In genomic region chr2:71535526-71535925, GRCh38 we compare ENCODE assay signal across 27 cellular contexts.
"Had no signal": no experiment of that assay in that cellular context is flagged by ENCODE, and none has a peak within 500 bp of the region (broad histone marks: within the 10 kb centered on the region; RNA-seq: fewer than 3 reads in every experiment).

No MANE protein-coding gene starts in this region.

- H3K27me3 ChIP-seq: adrenal gland, SJSA1 had no signal

- DNase-seq: activated CD4-positive, alpha-beta T cell treated with anti-CD3 and anti-CD28 coated beads for 4 hours; activated CD8-positive, alpha-beta memory T cell treated with anti-CD3 and anti-CD28 coated beads, Interleukin-2, amount 50 U/mL, for 4 hours; activated CD8-positive, alpha-beta T cell treated with anti-CD3 and anti-CD28 coated beads for 36 hours; activated gamma-delta T cell treated with Interleukin-2 at 50 U/mL for 16 hours; activated naive CD4-positive, alpha-beta T cell treated with anti-CD3 and anti-CD28 coated beads, Interleukin-2, amount 10 ng/mL, durations not matched to agents 7 days and 5 days; activated naive CD8-positive, alpha-beta T cell treated with anti-CD3 and anti-CD28 coated beads, Interleukin-2, amount 10 ng/mL, durations not matched to agents 7 days and 5 days; activated T-cell treated with anti-CD3 and anti-CD28 coated beads, Interleukin-2, amount 50 U/mL, for 72 hours; adrenal gland; anterior cingulate cortex; KBM-7; MV-4-11; NCI-H1092 treated with DMSO at 0.1 percent for 48 hours; NCI-H1417 treated with DMSO at 0.1 percent for 48 hours; NCI-H1694; NCI-H2029 treated with DMSO at 0.1 percent for 48 hours; NCI-H510A treated with DMSO at 0.1 percent for 48 hours; NK-92 treated with Interleukin-12 subunit alpha and Interleukin-12 subunit beta, amount 100 ng/mL, for 24 hours; PC-3; SHP77; SW 1271 had no signal

- H3K36me3 Mint-ChIP-seq: activated naive CD4-positive, alpha-beta T cell treated with anti-CD3 and anti-CD28 coated beads, Interleukin-2, amount 10 ng/mL, durations not matched to agents 7 days and 5 days; activated naive CD8-positive, alpha-beta T cell treated with anti-CD3 and anti-CD28 coated beads, Interleukin-2, amount 10 ng/mL, durations not matched to agents 7 days and 5 days had no signal

- H3K27ac ChIP-seq: adrenal gland, breast epithelium, SJSA1 had no signal

- H3K4me3 Mint-ChIP-seq: activated CD8-positive, alpha-beta T cell treated with anti-CD3 and anti-CD28 coated beads for 36 hours; activated naive CD4-positive, alpha-beta T cell treated with anti-CD3 and anti-CD28 coated beads, Interleukin-2, amount 10 ng/mL, durations not matched to agents 7 days and 5 days; activated naive CD8-positive, alpha-beta T cell treated with anti-CD3 and anti-CD28 coated beads, Interleukin-2, amount 10 ng/mL, durations not matched to agents 7 days and 5 days; activated T-cell treated with anti-CD3 and anti-CD28 coated beads, Interleukin-2, amount 50 U/mL, for 72 hours; T-helper 1 cell treated with Interleukin-12 subunit alpha and Interleukin-12 subunit beta and Interleukin-4 antibody, amounts not matched to agents 30 μg/mL and 1 μg/mL, for 36 hours had no signal

- H3K9me3 ChIP-seq: adrenal gland, breast epithelium, SJSA1 had no signal

- H3K4me3 ChIP-seq: adrenal gland, breast epithelium, SJSA1 had no signal

- H3K4me1 ChIP-seq: adrenal gland, breast epithelium had no signal

- FAIRE-seq: RCC 7860 had no signal

- H3K27ac Mint-ChIP-seq: activated CD8-positive, alpha-beta T cell treated with anti-CD3 and anti-CD28 coated beads for 36 hours; activated naive CD4-positive, alpha-beta T cell treated with anti-CD3 and anti-CD28 coated beads, Interleukin-2, amount 10 ng/mL, durations not matched to agents 7 days and 5 days; activated naive CD8-positive, alpha-beta T cell treated with anti-CD3 and anti-CD28 coated beads, Interleukin-2, amount 10 ng/mL, durations not matched to agents 7 days and 5 days; activated T-cell treated with anti-CD3 and anti-CD28 coated beads, Interleukin-2, amount 50 U/mL, for 72 hours; activated T-helper 2 cell treated with anti-CD3 and anti-CD28 coated beads, Interferon-gamma antibody, Interleukin-2, Interleukin-4, amounts not matched to agents 10 μg/mL and 5 μg/mL and 100 μg/mL, durations not matched to agents 14 hours and 24 hours and 36 hours; T-helper 1 cell treated with Interleukin-12 subunit alpha and Interleukin-12 subunit beta and Interleukin-4 antibody, amounts not matched to agents 30 μg/mL and 1 μg/mL, for 36 hours had no signal

- H3K9me3 Mint-ChIP-seq: activated CD8-positive, alpha-beta T cell treated with anti-CD3 and anti-CD28 coated beads for 36 hours; activated naive CD4-positive, alpha-beta T cell treated with anti-CD3 and anti-CD28 coated beads, Interleukin-2, amount 10 ng/mL, durations not matched to agents 7 days and 5 days; activated naive CD8-positive, alpha-beta T cell treated with anti-CD3 and anti-CD28 coated beads, Interleukin-2, amount 10 ng/mL, durations not matched to agents 7 days and 5 days; activated T-cell treated with anti-CD3 and anti-CD28 coated beads, Interleukin-2, amount 50 U/mL, for 72 hours; activated T-helper 2 cell treated with anti-CD3 and anti-CD28 coated beads, Interferon-gamma antibody, Interleukin-2, Interleukin-4, amounts not matched to agents 10 μg/mL and 5 μg/mL and 100 μg/mL, durations not matched to agents 14 hours and 24 hours and 36 hours; T-helper 1 cell treated with Interleukin-12 subunit alpha and Interleukin-12 subunit beta and Interleukin-4 antibody, amounts not matched to agents 30 μg/mL and 1 μg/mL, for 36 hours had no signal

- ATAC-seq: activated CD4-positive, CD25-positive, alpha-beta regulatory T cell treated with anti-CD3 and anti-CD28 coated beads, Interleukin-2, amount 50 U/mL, for 24 hours; activated CD8-positive, alpha-beta T cell treated with anti-CD3 and anti-CD28 coated beads for 36 hours; activated T-cell treated with anti-CD3 and anti-CD28 coated beads, Interleukin-2, amount 50 U/mL, for 72 hours; PC-3; SK-N-SH treated with all-trans-retinoic acid at 6 μM for 48 hours had no signal

- H3K4me1 Mint-ChIP-seq: activated naive CD4-positive, alpha-beta T cell treated with anti-CD3 and anti-CD28 coated beads, Interleukin-2, amount 10 ng/mL, durations not matched to agents 7 days and 5 days had no signal

- H3K36me3 ChIP-seq: adrenal gland, breast epithelium had no signal
